ENCODE assay signal across 27 cellular contexts in the genomic region with DNA sequence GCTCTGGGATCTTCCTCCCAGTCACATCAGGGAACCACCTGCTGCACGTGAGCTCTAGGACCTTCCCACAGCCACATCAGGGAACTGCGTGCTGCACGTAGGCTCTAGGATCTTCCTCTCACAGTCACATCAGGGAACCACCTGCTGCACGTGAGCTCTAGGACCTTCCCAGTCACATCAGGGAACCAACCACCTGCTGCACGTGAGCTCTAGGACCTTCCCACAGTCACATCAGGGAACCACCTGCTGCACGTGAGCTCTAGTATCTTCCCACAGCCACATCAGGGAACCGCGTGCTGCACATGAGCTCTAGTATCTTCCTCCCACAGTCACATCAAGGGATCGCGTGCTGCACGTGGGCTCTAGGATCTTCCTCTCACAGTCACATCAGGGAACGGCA.
"Had no signal": no experiment of that assay in that cellular context is flagged by ENCODE, and none has a peak within 500 bp of the region (broad histone marks: within the 10 kb centered on the region; RNA-seq: fewer than 3 reads in every experiment).

No MANE protein-coding gene starts in this region.

- H3K9me3 ChIP-seq: body of pancreas had no signal

- FAIRE-seq: bronchial epithelial cell, TTC549 had no signal

- H3K9me3 Mint-ChIP-seq: activated CD8-positive, alpha-beta T cell treated with anti-CD3 and anti-CD28 coated beads for 36 hours; activated naive CD4-positive, alpha-beta T cell treated with anti-CD3 and anti-CD28 coated beads, Interleukin-2, amount 50 U/mL, for 24 hours had no signal

- DNase-seq: activated CD4-positive, CD25-positive, alpha-beta regulatory T cell; activated CD8-positive, alpha-beta memory T cell treated with anti-CD3 and anti-CD28 coated beads, Interleukin-2, amount 50 U/mL, for 4 hours; activated CD8-positive, alpha-beta T cell treated with anti-CD3 and anti-CD28 coated beads for 36 hours; activated naive CD4-positive, alpha-beta T cell; activated T-cell treated with anti-CD3 and anti-CD28 coated beads, Interleukin-2, amount 50 U/mL, for 72 hours; aorta; body of pancreas; central memory CD4-positive, alpha-beta T cell; KG1; NCI-H1092; NCI-H1417; NCI-H1930; NCI-H2171; NCI-H226; NCI-H526; NCI-H774; OCI-M1; RPMI8226; T-cell; T-helper 2 cell; T1000 had no signal

- H3K4me3 Mint-ChIP-seq: activated CD8-positive, alpha-beta T cell treated with anti-CD3 and anti-CD28 coated beads for 36 hours; activated naive CD4-positive, alpha-beta T cell treated with anti-CD3 and anti-CD28 coated beads, Interleukin-2, amount 50 U/mL, for 24 hours; activated T-cell treated with anti-CD3 and anti-CD28 coated beads, Interleukin-2, amount 50 U/mL, for 72 hours; T-cell had no signal

- H3K4me1 ChIP-seq: body of pancreas had no signal

- H3K27ac Mint-ChIP-seq: activated CD8-positive, alpha-beta T cell treated with anti-CD3 and anti-CD28 coated beads for 36 hours; activated naive CD4-positive, alpha-beta T cell treated with anti-CD3 and anti-CD28 coated beads, Interleukin-2, amount 50 U/mL, for 24 hours; activated T-cell treated with anti-CD3 and anti-CD28 coated beads, Interleukin-2, amount 50 U/mL, for 72 hours; T-cell had no signal

- H3K27me3 ChIP-seq: body of pancreas had no signal

- H3K4me3 ChIP-seq: body of pancreas, SK-N-MC had no signal

- H3K27ac ChIP-seq: body of pancreas, SK-N-MC had no signal

- ATAC-seq: activated CD8-positive, alpha-beta T cell treated with anti-CD3 and anti-CD28 coated beads for 36 hours; activated T-cell treated with anti-CD3 and anti-CD28 coated beads, Interleukin-2, amount 50 U/mL, for 72 hours; body of pancreas; Panc1; Right ventricle myocardium inferior; T-cell had no signal

- H3K27me3 Mint-ChIP-seq: activated CD8-positive, alpha-beta T cell treated with anti-CD3 and anti-CD28 coated beads for 36 hours; activated naive CD4-positive, alpha-beta T cell treated with anti-CD3 and anti-CD28 coated beads, Interleukin-2, amount 50 U/mL, for 24 hours had no signal
